ENCODE assay signal across 1 cellular context in the genomic region with DNA sequence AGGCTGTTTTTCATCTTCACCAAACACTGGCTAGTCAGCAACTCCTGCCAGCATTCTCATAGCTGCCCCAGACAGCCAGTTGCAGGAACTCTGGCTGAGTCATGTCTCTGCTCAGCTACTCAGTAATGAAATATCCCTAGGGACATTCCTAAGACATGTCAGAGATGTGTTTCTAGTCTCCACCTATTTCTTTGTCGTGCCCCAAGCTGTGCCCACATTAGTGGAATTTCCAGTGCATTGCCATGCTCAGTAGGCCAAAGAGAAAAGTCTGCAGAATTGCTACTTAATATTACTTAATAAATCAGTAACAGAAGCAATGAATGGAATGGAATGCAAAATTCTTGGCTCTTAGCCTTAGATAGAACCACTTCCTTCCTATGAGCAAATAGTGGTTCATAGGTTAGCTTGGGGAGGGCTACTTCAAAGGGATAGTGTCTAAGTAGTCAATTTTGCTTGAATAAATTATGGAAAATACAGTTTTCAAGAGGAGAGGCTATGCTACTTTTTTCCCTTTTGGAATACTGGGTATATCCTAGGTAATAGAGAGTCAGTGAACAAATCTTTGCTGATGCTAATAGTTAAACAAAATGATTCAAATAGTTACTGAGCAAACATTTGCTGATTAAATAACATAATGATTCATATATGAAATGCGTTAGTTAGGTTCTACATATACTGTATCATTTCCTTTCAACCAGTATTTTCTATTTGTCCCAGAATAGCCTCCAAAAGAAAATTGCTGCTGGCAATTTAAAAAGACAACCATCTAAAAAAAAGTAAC.
TF ChIP-seq lines count a peak whose summit lies in the region.

No MANE protein-coding gene starts in this region.

TF ChIP-seq in HepG2, 621 proteins besides CTCF, POLR2A, EP300 and RAD21 (continued from another document):
- TF ChIP-seq NFIC (IDR thresholded peaks at IDR 0.05; ENCODE audit: low read length): no peak
- no peak for TF ChIP-seq ZNF230 (CRISPR knock-in tag; IDR thresholded peaks at IDR 0.05)
- TF ChIP-seq, protein P1, sequence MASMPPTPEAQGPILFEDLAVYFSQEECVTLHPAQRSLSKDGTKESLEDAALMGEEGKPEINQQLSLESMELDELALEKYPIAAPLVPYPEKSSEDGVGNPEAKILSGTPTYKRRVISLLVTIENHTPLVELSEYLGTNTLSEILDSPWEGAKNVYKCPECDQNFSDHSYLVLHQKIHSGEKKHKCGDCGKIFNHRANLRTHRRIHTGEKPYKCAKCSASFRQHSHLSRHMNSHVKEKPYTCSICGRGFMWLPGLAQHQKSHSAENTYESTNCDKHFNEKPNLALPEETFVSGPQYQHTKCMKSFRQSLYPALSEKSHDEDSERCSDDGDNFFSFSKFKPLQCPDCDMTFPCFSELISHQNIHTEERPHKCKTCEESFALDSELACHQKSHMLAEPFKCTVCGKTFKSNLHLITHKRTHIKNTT (CRISPR knock-in tag; IDR thresholded peaks at IDR 0.05): no peak
- TF ChIP-seq MIER3 (CRISPR knock-in tag; IDR thresholded peaks at IDR 0.05; ENCODE audit: borderline replicate concordance): no peak
- no peak for TF ChIP-seq RFXANK (CRISPR knock-in tag; IDR thresholded peaks at IDR 0.05)
- no peak for TF ChIP-seq ZNF350 (CRISPR knock-in tag; IDR thresholded peaks at IDR 0.05; ENCODE audit: borderline replicate concordance, low read depth)
- no peak for TF ChIP-seq ZNF678 (CRISPR knock-in tag; IDR thresholded peaks at IDR 0.05)
- TF ChIP-seq, protein P2, sequence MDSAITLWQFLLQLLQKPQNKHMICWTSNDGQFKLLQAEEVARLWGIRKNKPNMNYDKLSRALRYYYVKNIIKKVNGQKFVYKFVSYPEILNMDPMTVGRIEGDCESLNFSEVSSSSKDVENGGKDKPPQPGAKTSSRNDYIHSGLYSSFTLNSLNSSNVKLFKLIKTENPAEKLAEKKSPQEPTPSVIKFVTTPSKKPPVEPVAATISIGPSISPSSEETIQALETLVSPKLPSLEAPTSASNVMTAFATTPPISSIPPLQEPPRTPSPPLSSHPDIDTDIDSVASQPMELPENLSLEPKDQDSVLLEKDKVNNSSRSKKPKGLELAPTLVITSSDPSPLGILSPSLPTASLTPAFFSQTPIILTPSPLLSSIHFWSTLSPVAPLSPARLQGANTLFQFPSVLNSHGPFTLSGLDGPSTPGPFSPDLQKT (CRISPR knock-in tag; IDR thresholded peaks at IDR 0.05; ENCODE audit: borderline replicate concordance): no peak
- TF ChIP-seq, protein P3, sequence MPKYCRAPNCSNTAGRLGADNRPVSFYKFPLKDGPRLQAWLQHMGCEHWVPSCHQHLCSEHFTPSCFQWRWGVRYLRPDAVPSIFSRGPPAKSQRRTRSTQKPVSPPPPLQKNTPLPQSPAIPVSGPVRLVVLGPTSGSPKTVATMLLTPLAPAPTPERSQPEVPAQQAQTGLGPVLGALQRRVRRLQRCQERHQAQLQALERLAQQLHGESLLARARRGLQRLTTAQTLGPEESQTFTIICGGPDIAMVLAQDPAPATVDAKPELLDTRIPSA (CRISPR knock-in tag; IDR thresholded peaks at IDR 0.05; ENCODE audit: borderline replicate concordance): no peak
- TF ChIP-seq FIP1L1 (IDR thresholded peaks at IDR 0.05; ENCODE audit: borderline replicate concordance, insufficient read depth, low read depth, low read length): no peak
- no peak for TF ChIP-seq ZNF616 (CRISPR knock-in tag; IDR thresholded peaks at IDR 0.05; ENCODE audit: low read depth)
- TF ChIP-seq, protein P4, sequence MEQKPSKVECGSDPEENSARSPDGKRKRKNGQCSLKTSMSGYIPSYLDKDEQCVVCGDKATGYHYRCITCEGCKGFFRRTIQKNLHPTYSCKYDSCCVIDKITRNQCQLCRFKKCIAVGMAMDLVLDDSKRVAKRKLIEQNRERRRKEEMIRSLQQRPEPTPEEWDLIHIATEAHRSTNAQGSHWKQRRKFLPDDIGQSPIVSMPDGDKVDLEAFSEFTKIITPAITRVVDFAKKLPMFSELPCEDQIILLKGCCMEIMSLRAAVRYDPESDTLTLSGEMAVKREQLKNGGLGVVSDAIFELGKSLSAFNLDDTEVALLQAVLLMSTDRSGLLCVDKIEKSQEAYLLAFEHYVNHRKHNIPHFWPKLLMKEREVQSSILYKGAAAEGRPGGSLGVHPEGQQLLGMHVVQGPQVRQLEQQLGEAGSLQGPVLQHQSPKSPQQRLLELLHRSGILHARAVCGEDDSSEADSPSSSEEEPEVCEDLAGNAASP (CRISPR knock-in tag; IDR thresholded peaks at IDR 0.05; ENCODE audit: borderline replicate concordance): no peak
TF ChIP-seq in HepG2: peak in this region for 0.
